Comparison of ENCODE assay signal across 13 cellular contexts in the genomic region with DNA sequence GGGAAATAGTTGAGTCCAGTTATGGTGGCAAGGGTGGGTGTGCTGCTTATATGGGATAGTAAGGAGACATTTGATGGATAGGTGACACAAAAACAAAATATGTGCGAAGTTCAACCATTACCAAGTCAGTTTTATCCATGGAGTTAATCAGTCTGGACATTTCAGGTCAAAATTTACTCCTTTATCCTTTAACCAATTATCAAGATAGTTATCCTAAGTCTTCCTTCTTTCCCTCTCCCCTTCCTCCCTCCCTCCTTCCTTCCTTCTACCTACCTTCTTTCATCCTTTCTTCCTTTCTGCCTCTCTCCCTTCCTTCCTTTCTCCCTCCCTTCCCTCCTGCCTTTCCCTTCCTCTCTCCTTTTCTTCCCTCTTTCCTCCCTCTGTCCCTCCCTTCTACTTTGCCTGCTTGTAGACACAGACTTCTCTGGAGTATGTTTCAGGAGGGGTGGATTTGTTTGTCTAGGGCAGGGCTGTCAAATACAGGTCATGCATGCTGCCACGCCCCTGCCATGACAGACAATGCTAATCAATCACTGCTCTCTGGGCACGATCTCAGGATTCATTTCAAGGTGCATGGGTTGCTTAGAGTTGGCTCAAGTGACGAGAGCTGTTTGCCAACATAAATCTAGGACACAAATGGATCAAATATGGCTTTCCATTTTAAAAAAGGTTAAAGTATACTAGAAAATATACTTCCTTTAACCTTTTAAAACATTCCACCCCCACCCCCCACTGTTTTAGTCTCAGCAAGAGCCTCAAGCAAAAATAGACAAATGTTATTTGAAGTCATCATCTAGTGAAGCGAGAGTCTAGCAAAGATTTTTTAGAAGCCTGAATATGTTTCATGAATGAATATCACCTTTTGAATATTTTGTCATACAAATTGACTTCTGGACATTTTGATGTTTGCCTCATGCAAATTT.
A peak's percentile ranks its signal among the peaks of the same experiment; 100 is the strongest.
DNase-seq lines count a peak whose midpoint lies in the region; ATAC-seq and TF ChIP-seq lines count a peak whose summit lies in the region.
"Had no signal": no experiment of that assay in that cellular context is flagged by ENCODE, and none has a peak within 500 bp of the region (broad histone marks: within the 10 kb centered on the region; RNA-seq: fewer than 3 reads in every experiment).

No MANE protein-coding gene starts in this region.

- no peaks in the 10 kb centered on the region for H3K27me3 ChIP-seq in parathyroid adenoma (ENCODE audit: control insufficient read depth, insufficient read depth, low read length)
- H3K27me3 ChIP-seq: dorsolateral prefrontal cortex, gastroesophageal sphincter had no signal

- no peak overlapping the region for H3K4me3 ChIP-seq in parathyroid adenoma (ENCODE audit: low read depth, low read length)
- H3K4me3 ChIP-seq: dorsolateral prefrontal cortex, gastroesophageal sphincter, lung had no signal

- peaks cover 19% of the 10 kb centered on the region for H3K4me1 ChIP-seq in parathyroid adenoma
- H3K4me1 ChIP-seq: gastroesophageal sphincter had no signal

- H3K36me3 ChIP-seq in parathyroid adenoma (ENCODE audit: control insufficient read depth, insufficient read depth, low read length): no peaks in the 10 kb centered on the region
- H3K36me3 ChIP-seq: gastroesophageal sphincter had no signal

- no peaks in the 10 kb centered on the region for H3K9me3 ChIP-seq in parathyroid adenoma (ENCODE audit: control insufficient read depth, low read length)
- H3K9me3 ChIP-seq: gastroesophageal sphincter had no signal

- H2AFZ ChIP-seq in parathyroid adenoma: peak overlapping the region; percentile 59

- H3K27ac ChIP-seq in epithelial cell of prostate (peak overlapping the region; percentile 44), parathyroid adenoma (no peak overlapping the region)
- H3K27ac ChIP-seq: dorsolateral prefrontal cortex, gastroesophageal sphincter had no signal

- H3K9ac ChIP-seq in parathyroid adenoma: no peak overlapping the region

- H3K4me2 ChIP-seq in parathyroid adenoma (ENCODE audit: low read length): no peak overlapping the region

- no peak for ATAC-seq in GM21576 (IDR thresholded peaks at IDR 0.05; ENCODE audit: unreplicated experiment)
- no peak for ATAC-seq in GM21367 (IDR thresholded peaks at IDR 0.05; ENCODE audit: unreplicated experiment)
- ATAC-seq in GM18873 (IDR thresholded peaks at IDR 0.05; ENCODE audit: low FRiP score, unreplicated experiment): no peak
- ATAC-seq: gastroesophageal sphincter had no signal

- peak; percentile 46 for DNase-seq in ELF-1 (ENCODE audit: low read depth, low spot score)
- peak; percentile 7 for DNase-seq in NCI-H345 treated with DMSO at 0.1 percent for 48 hours (lab: John Stamatoyannopoulos, UW; ENCODE audit: unreplicated experiment)
- DNase-seq in epithelial cell of prostate (ENCODE audit: low read depth, low spot score): peak; percentile 33
- DNase-seq in activated CD4-positive, alpha-beta T cell treated with anti-CD3 and anti-CD28 coated beads, Interleukin-2, amount 50 U/mL, for 48 hours: no peak
- DNase-seq: activated naive CD8-positive, alpha-beta T cell treated with anti-CD3 and anti-CD28 coated beads, Interleukin-2, amount 10 ng/mL, durations not matched to agents 7 days and 5 days; dorsolateral prefrontal cortex; NCI-H1436 treated with DMSO at 0.1 percent for 48 hours had no signal

- no peak for TF ChIP-seq CTCF in parathyroid adenoma (IDR thresholded peaks at IDR 0.05)

- H3K79me2 ChIP-seq in parathyroid adenoma: no peaks in the 10 kb centered on the region

Comparison
In these comparisons a context has a peak if more than half of its experiments do, and no peak if none do; other contexts are left out.
1. DNase-seq: peak in ELF-1 (single experiment), NCI-H345 treated with DMSO at 0.1 percent for 48 hours (single experiment) and epithelial cell of prostate (single experiment); none in activated CD4-positive, alpha-beta T cell treated with anti-CD3 and anti-CD28 coated beads, Interleukin-2, amount 50 U/mL, for 48 hours (0 of 2).